Comparison of ENCODE assay signal across 8 cellular contexts in genomic region chr13:109145631-109146030, GRCh38.
A peak's percentile ranks its signal among the peaks of the same experiment; 100 is the strongest.
DNase-seq lines count a peak whose midpoint lies in the region; ATAC-seq and TF ChIP-seq lines count a peak whose summit lies in the region.

No MANE protein-coding gene starts in this region.

- H3K36me3 Mint-ChIP-seq in nephron (ENCODE audit: low read depth) = no peaks in the 10 kb centered on the region

- ATAC-seq in Right ventricle myocardium inferior (peak; percentile 76), GM21737 (IDR thresholded peaks at IDR 0.05; ENCODE audit: unreplicated experiment) (peak; percentile 80), esophagus mucosa (peak; percentile 64)

- no peaks in the 10 kb centered on the region for H3K9me3 Mint-ChIP-seq in nephron

- H3K4me3 Mint-ChIP-seq in nephron = no peak overlapping the region

- H3K4me1 Mint-ChIP-seq in nephron = no peaks in the 10 kb centered on the region

- DNase-seq in Right ventricle myocardium inferior (ENCODE audit: missing footprints) (no peak), cardiac septum (ENCODE audit: low spot score) (no peak), HuH-7 (ENCODE audit: low spot score) (peak; percentile 17), RKO (ENCODE audit: low spot score) (peak; percentile 66)
- DNase-seq in activated CD8-positive, alpha-beta memory T cell treated with anti-CD3 and anti-CD28 coated beads, Interleukin-2, amount 50 U/mL, for 48 hours = no peak

- intact Hi-C loops in Right ventricle myocardium inferior (cut with DNase I) (loop anchor here (10.0 kb wide), 2 partner anchors 959 to 989 kb away; no protein-coding TSS in a partner anchor), cardiac septum (cut with DNase I) (loop anchor here (5.0 kb wide), 3 partner anchors 187 to 962 kb away; no protein-coding TSS in a partner anchor)

- H3K27ac Mint-ChIP-seq in nephron = no peak overlapping the region

- TF ChIP-seq CTCF in nephron (IDR thresholded peaks at IDR 0.05; ENCODE audit: unreplicated experiment in 3 of 3) = peak; percentile 80 to 92 (median 92)

- H3K27me3 Mint-ChIP-seq in nephron (ENCODE audit: low read depth) = peaks cover 22% of the 10 kb centered on the region

Comparison
In these comparisons a context has a peak if more than half of its experiments do, and no peak if none do; other contexts are left out.
1. DNase-seq: peak in HuH-7 (single experiment) and RKO (single experiment); none in Right ventricle myocardium inferior (single experiment), cardiac septum (single experiment) and activated CD8-positive, alpha-beta memory T cell treated with anti-CD3 and anti-CD28 coated beads, Interleukin-2, amount 50 U/mL, for 48 hours (single experiment).
2. Peak in every context shown above with its lines, with median percentiles within 50 percentile points of each other: ATAC-seq.